In the genomic region with DNA sequence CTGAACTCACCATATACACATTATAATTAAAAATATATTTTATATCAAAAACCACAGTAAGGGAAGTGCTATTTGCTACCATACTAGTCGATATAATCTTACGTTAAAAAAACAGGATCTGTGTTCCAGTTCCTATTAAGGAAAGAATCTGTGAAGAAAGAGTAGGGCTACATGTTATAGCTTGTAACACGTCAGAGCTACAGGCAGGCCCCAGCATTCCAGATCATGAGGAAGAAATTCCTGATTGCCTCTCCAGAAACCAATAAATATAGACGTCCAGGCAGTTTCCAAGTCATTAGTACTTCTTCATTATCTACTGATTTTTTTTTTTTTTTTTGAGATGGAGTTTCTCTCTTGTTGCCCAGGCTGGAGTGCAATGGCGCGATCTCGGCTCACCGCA, we compare ENCODE assay signal across 16 cellular contexts. TPM values are rescaled to one million over a fixed set of nuclear protein-coding genes. Genes with fewer than 3 reads are reported as not detected.
A peak's percentile ranks its signal among the peaks of the same experiment; 100 is the strongest.
DNase-seq lines count a peak whose midpoint lies in the region; ATAC-seq and TF ChIP-seq lines count a peak whose summit lies in the region.
"Had no signal": no experiment of that assay in that cellular context is flagged by ENCODE, and none has a peak within 500 bp of the region (broad histone marks: within the 10 kb centered on the region; RNA-seq: fewer than 3 reads in every experiment).

No MANE protein-coding gene starts in this region.

- no peak overlapping the region for H3K4me2 ChIP-seq in mammary epithelial cell (ENCODE audit: insufficient read depth, low read depth, low read length)

- no peaks in the 10 kb centered on the region for H3K4me1 ChIP-seq in mammary epithelial cell (ENCODE audit: insufficient read depth, low read length)
- H3K4me1 ChIP-seq in breast epithelium: no peaks in the 10 kb centered on the region
- H3K4me1 ChIP-seq in RWPE2 (ENCODE audit: insufficient read depth, poor library complexity, severe bottlenecking): peaks cover 26% of the 10 kb centered on the region
- H3K4me1 ChIP-seq: Caco-2 had no signal

- TF ChIP-seq CTCF in mammary epithelial cell (conservative IDR thresholded peaks at IDR 0.05 in 1 of 2, IDR thresholded peaks at IDR 0.05 in 1 of 2; ENCODE audit: extremely low read depth in 1 of 2, insufficient read depth in 1 of 2, low read depth in 1 of 2, low read length in 2 of 2) (no peak), breast epithelium (IDR thresholded peaks at IDR 0.05) (no peak), RWPE2 (IDR thresholded peaks at IDR 0.05; ENCODE audit: poor library complexity, severe bottlenecking) (no peak), WERI-Rb-1 (IDR thresholded peaks at IDR 0.05; ENCODE audit: low read depth, low read length) (no peak)

- CTCF ChIA-PET in mammary epithelial cell (lab: Charles Lee; ENCODE audit: low non-redundant PET): no interaction called here

- H3K27ac ChIP-seq in mammary epithelial cell (ENCODE audit: insufficient read depth, low read depth, low read length) (no peak overlapping the region), breast epithelium (no peak overlapping the region), RWPE2 (ENCODE audit: poor library complexity, severe bottlenecking) (peak overlapping the region; percentile 14), epithelial cell of prostate (peak overlapping the region; percentile 14), WERI-Rb-1 (no peak overlapping the region)
- H3K27ac ChIP-seq: 22Rv1, GM23248 had no signal

- no peak overlapping the region for H2AFZ ChIP-seq in mammary epithelial cell (ENCODE audit: low read depth, low read length)
- H2AFZ ChIP-seq: GM23248 had no signal

- in situ Hi-C loops in mammary epithelial cell (cut with MboI; ENCODE audit: low sequenced_read_pairs in 2 of 2): no loop called here

- H3K4me3 Mint-ChIP-seq in stimulated activated memory B cell treated with anti-CD40 and anti-IgM and Interleukin-4, amounts not matched to agents 10 μg/mL and 1 μg/mL and 100 μg/mL, for 72 hours: no peak overlapping the region
- H3K4me3 Mint-ChIP-seq: CD14-positive monocyte; CD8-positive, alpha-beta memory T cell had no signal

- H3K9me3 ChIP-seq in mammary epithelial cell (replicated peaks; ENCODE audit: insufficient read depth, low read length): no peaks in the 10 kb centered on the region
- no peaks in the 10 kb centered on the region for H3K9me3 ChIP-seq in breast epithelium
- no peaks in the 10 kb centered on the region for H3K9me3 ChIP-seq in RWPE2 (ENCODE audit: severe bottlenecking)
- no peaks in the 10 kb centered on the region for H3K9me3 ChIP-seq in WERI-Rb-1 (ENCODE audit: severe bottlenecking)
- H3K9me3 ChIP-seq: Caco-2 had no signal

- peaks cover 54% of the 10 kb centered on the region for H3K79me2 ChIP-seq in mammary epithelial cell (ENCODE audit: insufficient read depth, low read length)

- no peak for TF ChIP-seq POLR2A in breast epithelium (IDR thresholded peaks at IDR 0.05)

- H3K9ac ChIP-seq in mammary epithelial cell (ENCODE audit: insufficient read depth, low read length): no peak overlapping the region
- H3K9ac ChIP-seq: GM23248 had no signal

- H3K27me3 Mint-ChIP-seq in stimulated activated memory B cell treated with anti-CD40 and anti-IgM and Interleukin-4, amounts not matched to agents 10 μg/mL and 1 μg/mL and 100 μg/mL, for 72 hours: no peaks in the 10 kb centered on the region
- H3K27me3 Mint-ChIP-seq: CD8-positive, alpha-beta memory T cell had no signal

- WGBS in mammary epithelial cell (ENCODE audit: low coverage, missing lambda C conversion rate): 80% methylated on average over 8 of the region's 8 CpGs

- H3K27ac Mint-ChIP-seq in stimulated activated memory B cell treated with anti-CD40 and anti-IgM and Interleukin-4, amounts not matched to agents 10 μg/mL and 1 μg/mL and 100 μg/mL, for 72 hours: peak overlapping the region; percentile 60

- peaks cover 9% of the 10 kb centered on the region for H3K36me3 Mint-ChIP-seq in stimulated activated memory B cell treated with anti-CD40 and anti-IgM and Interleukin-4, amounts not matched to agents 10 μg/mL and 1 μg/mL and 100 μg/mL, for 72 hours

- BruUV-seq in mammary epithelial cell (replicated peaks; lab: Mats Ljungman, UMichigan): no TSS peak

- ATAC-seq in RWPE2 (ENCODE audit: low read depth): peak; percentile 83
- ATAC-seq in stimulated activated memory B cell treated with anti-CD40 and anti-IgM and Interleukin-4, amounts not matched to agents 10 μg/mL and 1 μg/mL and 100 μg/mL, for 72 hours: no peak
- ATAC-seq: GM12878, HCT116 had no signal

- H3K36me3 ChIP-seq in mammary epithelial cell (ENCODE audit: insufficient read depth, low read length) (no peaks in the 10 kb centered on the region), breast epithelium (no peaks in the 10 kb centered on the region), RWPE2 (ENCODE audit: low read depth) (peaks cover 6% of the 10 kb centered on the region; the same call in 1 of the 2 replicates), WERI-Rb-1 (0 out of 2 replicates have a peak, but pooled peaks cover 2% of the 10 kb centered on the region)

- no peak overlapping the region for H3K4me3 ChIP-seq in mammary epithelial cell (replicated peaks in 1 of 3; ENCODE audit: insufficient read depth in 1 of 3, low read depth in 2 of 3, low read length in 3 of 3)
- H3K4me3 ChIP-seq in breast epithelium: no peak overlapping the region
- H3K4me3 ChIP-seq in RWPE2 (ENCODE audit: severe bottlenecking): no peak overlapping the region
- H3K4me3 ChIP-seq in WERI-Rb-1 (ENCODE audit: low read depth, low read length): no peak overlapping the region
- H3K4me3 ChIP-seq: GM12878, GM23248 had no signal

- intact Hi-C loops in mammary epithelial cell (cut with micrococcal nuclease) (no loop called here), breast epithelium (cut with DNase I; ENCODE audit: low total_unique reads) (no loop called here)

- no peaks in the 10 kb centered on the region for H3K9me3 Mint-ChIP-seq in stimulated activated memory B cell treated with anti-CD40 and anti-IgM and Interleukin-4, amounts not matched to agents 10 μg/mL and 1 μg/mL and 100 μg/mL, for 72 hours
- H3K9me3 Mint-ChIP-seq: CD8-positive, alpha-beta memory T cell had no signal

- DNase-seq in mammary epithelial cell: peak; percentile 16
- no peak for DNase-seq in breast epithelium (ENCODE audit: low spot score in 2 of 2)
- DNase-seq in RWPE2 (ENCODE audit: low spot score): no peak
- no peak for DNase-seq in epithelial cell of prostate (ENCODE audit: low read depth, low spot score)
- no peak for DNase-seq in central memory CD4-positive, alpha-beta T cell
- no peak for DNase-seq in WERI-Rb-1
- DNase-seq in dedifferentiated amniotic fluid mesenchymal stem cell (ENCODE audit: extremely low spot score): no peak
- DNase-seq: Caco-2; CD8-positive, alpha-beta memory T cell; DMS53; GM23248 had no signal

- peaks cover 65% of the 10 kb centered on the region for H3K4me1 Mint-ChIP-seq in stimulated activated memory B cell treated with anti-CD40 and anti-IgM and Interleukin-4, amounts not matched to agents 10 μg/mL and 1 μg/mL and 100 μg/mL, for 72 hours

- H3K27me3 ChIP-seq in mammary epithelial cell (ENCODE audit: insufficient read depth, low read length): no peaks in the 10 kb centered on the region
- no peaks in the 10 kb centered on the region for H3K27me3 ChIP-seq in breast epithelium
- no peaks in the 10 kb centered on the region for H3K27me3 ChIP-seq in RWPE2 (ENCODE audit: insufficient read depth, poor library complexity, severe bottlenecking)
- H3K27me3 ChIP-seq in WERI-Rb-1 (ENCODE audit: insufficient read depth, low read depth, severe bottlenecking): no peaks in the 10 kb centered on the region

- dilution Hi-C loops in mammary epithelial cell (cut with HindIII; ENCODE audit: low sequenced_read_pairs): no loop called here

- no peaks in the 10 kb centered on the region for H4K20me1 ChIP-seq in mammary epithelial cell (ENCODE audit: insufficient read depth, low read length)

RNA-seq across cellular contexts. Expression of a gene that starts 20.6 kb away (rescaled TPM):
- total RNA-seq in mammary epithelial cell: 10 to 100 TPM; 25.3 to 55.2 TPM
- 10.9 TPM for polyA plus RNA-seq in mammary epithelial cell
- 3.2 TPM for polyA minus RNA-seq in mammary epithelial cell
- 10 to 100 TPM; 22.2 to 29.9 (median 22.3) TPM for total RNA-seq in breast epithelium

Comparison
In these comparisons a context has a peak if more than half of its experiments do, and no peak if none do; other contexts are left out.
1. H3K27ac ChIP-seq: peak in RWPE2 (single experiment) and epithelial cell of prostate (single experiment); none in mammary epithelial cell (single experiment), breast epithelium (0 of 2) and WERI-Rb-1 (single experiment).